ENCODE assay signal across 15 cellular contexts in the genomic region with DNA sequence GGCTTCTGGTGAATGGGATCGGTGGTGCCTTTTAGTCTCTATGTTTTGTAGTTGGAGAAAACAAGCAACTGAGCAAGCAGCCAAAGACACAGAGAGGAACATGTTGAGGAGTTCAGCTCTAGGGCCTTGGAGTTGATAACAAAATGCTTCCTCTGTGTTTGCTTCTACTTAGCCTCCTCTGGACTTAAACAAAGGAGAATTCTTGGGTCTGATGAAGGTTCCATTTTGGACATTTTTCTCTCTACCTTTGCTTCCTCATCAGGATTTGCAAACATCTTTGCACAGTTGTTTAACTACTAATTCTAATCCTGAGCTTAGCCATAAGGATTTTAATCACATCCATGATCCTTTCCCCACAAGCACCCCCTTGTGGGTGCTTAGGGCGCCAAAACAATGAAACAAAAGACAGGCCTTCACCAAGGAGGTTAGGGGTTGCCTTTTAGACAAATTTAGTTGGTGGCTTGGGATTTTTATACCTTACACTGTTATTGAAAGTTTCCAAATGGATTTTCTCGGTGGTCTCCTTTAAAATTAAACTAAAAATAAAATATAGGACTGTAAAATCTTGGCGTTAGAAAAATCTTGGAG.
A peak's percentile ranks its signal among the peaks of the same experiment; 100 is the strongest.
DNase-seq lines count a peak whose midpoint lies in the region; ATAC-seq and TF ChIP-seq lines count a peak whose summit lies in the region.
"Had no signal": no experiment of that assay in that cellular context is flagged by ENCODE, and none has a peak within 500 bp of the region (broad histone marks: within the 10 kb centered on the region; RNA-seq: fewer than 3 reads in every experiment).

No MANE protein-coding gene starts in this region.

- H3K4me2 ChIP-seq in mammary epithelial cell (ENCODE audit: insufficient read depth, low read depth, low read length) = no peak overlapping the region

- H3K4me1 Mint-ChIP-seq in MCF 10A (ENCODE audit: insufficient read depth, unreplicated experiment) (no peaks in the 10 kb centered on the region), endodermal cell (peaks cover 3% of the 10 kb centered on the region)
- H3K4me1 Mint-ChIP-seq: memory B cell had no signal

- H3K9me3 Mint-ChIP-seq in MCF 10A (ENCODE audit: unreplicated experiment) = peaks cover 2% of the 10 kb centered on the region
- no peaks in the 10 kb centered on the region for H3K9me3 Mint-ChIP-seq in endodermal cell
- H3K9me3 Mint-ChIP-seq: activated naive CD8-positive, alpha-beta T cell treated with anti-CD3 and anti-CD28 coated beads for 36 hours had no signal

- POLR2A ChIA-PET in MCF 10A (lab: Yijun Ruan, JAX) = no interaction called here

- H3K36me3 Mint-ChIP-seq in MCF 10A (ENCODE audit: insufficient read depth, unreplicated experiment) = no peaks in the 10 kb centered on the region
- H3K36me3 Mint-ChIP-seq in endodermal cell (ENCODE audit: low read depth) = no peaks in the 10 kb centered on the region
- H3K36me3 Mint-ChIP-seq: activated naive CD8-positive, alpha-beta T cell treated with anti-CD3 and anti-CD28 coated beads for 36 hours; memory B cell had no signal

- H3K9ac ChIP-seq in mammary epithelial cell (ENCODE audit: insufficient read depth, low read length) = no peak overlapping the region
- no peak overlapping the region for H3K9ac ChIP-seq in endodermal cell (ENCODE audit: extremely low read depth, low read length, poor library complexity, severe bottlenecking)

- no peak overlapping the region for H3K27ac Mint-ChIP-seq in MCF 10A (ENCODE audit: low read depth, unreplicated experiment)
- no peak overlapping the region for H3K27ac Mint-ChIP-seq in endodermal cell
- H3K27ac Mint-ChIP-seq: activated naive CD8-positive, alpha-beta T cell treated with anti-CD3 and anti-CD28 coated beads for 36 hours; B cell; memory B cell; T-helper 17 cell had no signal

- H3K79me2 ChIP-seq in mammary epithelial cell (ENCODE audit: insufficient read depth, low read length) = no peaks in the 10 kb centered on the region

- H3K27me3 Mint-ChIP-seq in MCF 10A (ENCODE audit: insufficient read depth, unreplicated experiment) (peaks cover 53% of the 10 kb centered on the region), endodermal cell (ENCODE audit: insufficient read depth) (peaks cover 29% of the 10 kb centered on the region)

- dilution Hi-C loops in mammary epithelial cell (cut with HindIII; ENCODE audit: low sequenced_read_pairs) = no loop called here

- CTCF ChIA-PET in MCF 10A (lab: Yijun Ruan, JAX) (interaction anchor here (0.5 to 1.0 kb wide), 2 partner anchors 18 to 134 kb away, joined by 3 read pairs; no protein-coding TSS in a partner anchor), mammary epithelial cell (lab: Charles Lee; ENCODE audit: low non-redundant PET) (no interaction called here)

- ATAC-seq in thoracic aorta (ENCODE audit: insufficient number of reproducible peaks, low FRiP score, low read depth) = peak; percentile 14
- ATAC-seq: T-helper 17 cell had no signal

- H3K27ac ChIP-seq in mammary epithelial cell (ENCODE audit: insufficient read depth, low read depth, low read length) (no peak overlapping the region), endodermal cell (ENCODE audit: low read depth, low read length) (no peak overlapping the region), thoracic aorta (no peak overlapping the region)
- H3K27ac ChIP-seq: testis had no signal

- no peak overlapping the region for H3K4me3 ChIP-seq in mammary epithelial cell (replicated peaks in 1 of 3; ENCODE audit: insufficient read depth in 1 of 3, low read depth in 2 of 3, low read length in 3 of 3)
- no peak overlapping the region for H3K4me3 ChIP-seq in endodermal cell (ENCODE audit: low read length)
- H3K4me3 ChIP-seq in thoracic aorta = no peak overlapping the region
- H3K4me3 ChIP-seq: MG63, testis had no signal

- intact Hi-C loops in MCF 10A (cut with micrococcal nuclease) (no loop called here), mammary epithelial cell (cut with micrococcal nuclease) (no loop called here)

- BruUV-seq in MCF 10A (replicated peaks; lab: Mats Ljungman, UMichigan) = no TSS peak
- BruUV-seq in mammary epithelial cell (replicated peaks; lab: Mats Ljungman, UMichigan) = no TSS peak

- no peaks in the 10 kb centered on the region for H4K20me1 ChIP-seq in mammary epithelial cell (ENCODE audit: insufficient read depth, low read length)

- DNase-seq in MCF 10A (ENCODE audit: unreplicated experiment) (peak; percentile 9), mammary epithelial cell (no peak), NCI-H82 treated with DMSO at 0.1 percent for 48 hours (lab: John Stamatoyannopoulos, UW; ENCODE audit: unreplicated experiment) (peak; percentile 73), endodermal cell (no peak), thoracic aorta (ENCODE audit: low spot score) (no peak), NCI-H146 treated with DMSO at 0.1 percent for 48 hours (lab: John Stamatoyannopoulos, UW; ENCODE audit: unreplicated experiment) (no peak), NCI-H526 (lab: John Stamatoyannopoulos, UW) (no peak), GDM1 (lab: John Stamatoyannopoulos, UW) (no peak)
- DNase-seq: activated naive CD8-positive, alpha-beta T cell treated with anti-CD3 and anti-CD28 coated beads for 36 hours; MG63; NCI-H774; T-helper 17 cell; testis had no signal

- H3K9me3 ChIP-seq in mammary epithelial cell (replicated peaks; ENCODE audit: insufficient read depth, low read length) (no peaks in the 10 kb centered on the region), endodermal cell (ENCODE audit: control insufficient read depth, low read length) (no peaks in the 10 kb centered on the region), thoracic aorta (no peaks in the 10 kb centered on the region)
- H3K9me3 ChIP-seq: MG63, testis had no signal

- no peak overlapping the region for H2AFZ ChIP-seq in mammary epithelial cell (ENCODE audit: low read depth, low read length)

- 40% methylated on average over 4 of the region's 4 CpGs for WGBS in mammary epithelial cell (ENCODE audit: low coverage, missing lambda C conversion rate)
- WGBS in endodermal cell (ENCODE audit: insufficient coverage in 1 of 2, insufficient read length in 1 of 2), 2 experiments = 70 to 100% methylated on average over 1 to 4 of the region's 4 CpGs

- H3K4me1 ChIP-seq in mammary epithelial cell (ENCODE audit: insufficient read depth, low read length) = no peaks in the 10 kb centered on the region
- no peaks in the 10 kb centered on the region for H3K4me1 ChIP-seq in endodermal cell (ENCODE audit: control insufficient read depth, insufficient read depth, low read length)
- H3K4me1 ChIP-seq in thoracic aorta (ENCODE audit: control insufficient read depth in 1 of 2, low read depth in 2 of 2) = peaks cover 5 to 9% of the 10 kb centered on the region in 2 donors
- H3K4me1 ChIP-seq: testis had no signal

- in situ Hi-C loops in mammary epithelial cell (cut with MboI; ENCODE audit: low sequenced_read_pairs in 2 of 2) = no loop called here

- H3K36me3 ChIP-seq in mammary epithelial cell (ENCODE audit: insufficient read depth, low read length) (no peaks in the 10 kb centered on the region), endodermal cell (ENCODE audit: control insufficient read depth, insufficient read depth, low read length) (no peaks in the 10 kb centered on the region), thoracic aorta (no peaks in the 10 kb centered on the region)
- H3K36me3 ChIP-seq: MG63 had no signal

- H3K27me3 ChIP-seq in mammary epithelial cell (ENCODE audit: insufficient read depth, low read length) = peaks cover 4% of the 10 kb centered on the region
- peaks cover 18% of the 10 kb centered on the region for H3K27me3 ChIP-seq in endodermal cell (ENCODE audit: control insufficient read depth, insufficient read depth, low read length, poor library complexity, severe bottlenecking)
- no peaks in the 10 kb centered on the region for H3K27me3 ChIP-seq in thoracic aorta (replicated peaks; ENCODE audit: insufficient read depth)
- H3K27me3 ChIP-seq: MG63, testis had no signal

- H3K4me3 Mint-ChIP-seq in MCF 10A (ENCODE audit: unreplicated experiment) (no peak overlapping the region), endodermal cell (no peak overlapping the region)
- H3K4me3 Mint-ChIP-seq: activated naive CD8-positive, alpha-beta T cell treated with anti-CD3 and anti-CD28 coated beads for 36 hours; B cell; memory B cell; T-helper 17 cell had no signal

- peak; percentile 9 for TF ChIP-seq CTCF in MCF 10A (IDR thresholded peaks at IDR 0.05; ENCODE audit: unreplicated experiment)
- peak in 1 of 2 donors; percentile 20 for TF ChIP-seq CTCF in mammary epithelial cell (conservative IDR thresholded peaks at IDR 0.05 in 1 of 2, IDR thresholded peaks at IDR 0.05 in 1 of 2; ENCODE audit: extremely low read depth in 1 of 2, insufficient read depth in 1 of 2, low read depth in 1 of 2, low read length in 2 of 2)
- peak; percentile 73 for TF ChIP-seq CTCF in endodermal cell (conservative IDR thresholded peaks at IDR 0.05)
- TF ChIP-seq CTCF in thoracic aorta (IDR thresholded peaks at IDR 0.05) = no peak

Comparison
In these comparisons a context has a peak if more than half of its experiments do, and no peak if none do; other contexts are left out.
1. DNase-seq: peak in MCF 10A (single experiment) and NCI-H82 treated with DMSO at 0.1 percent for 48 hours (single experiment); none in mammary epithelial cell (single experiment), endodermal cell (single experiment), thoracic aorta (single experiment), NCI-H146 treated with DMSO at 0.1 percent for 48 hours (single experiment), NCI-H526 (0 of 2) and GDM1 (single experiment).